8 cellular contexts compared by ENCODE assay signal in the genomic region with DNA sequence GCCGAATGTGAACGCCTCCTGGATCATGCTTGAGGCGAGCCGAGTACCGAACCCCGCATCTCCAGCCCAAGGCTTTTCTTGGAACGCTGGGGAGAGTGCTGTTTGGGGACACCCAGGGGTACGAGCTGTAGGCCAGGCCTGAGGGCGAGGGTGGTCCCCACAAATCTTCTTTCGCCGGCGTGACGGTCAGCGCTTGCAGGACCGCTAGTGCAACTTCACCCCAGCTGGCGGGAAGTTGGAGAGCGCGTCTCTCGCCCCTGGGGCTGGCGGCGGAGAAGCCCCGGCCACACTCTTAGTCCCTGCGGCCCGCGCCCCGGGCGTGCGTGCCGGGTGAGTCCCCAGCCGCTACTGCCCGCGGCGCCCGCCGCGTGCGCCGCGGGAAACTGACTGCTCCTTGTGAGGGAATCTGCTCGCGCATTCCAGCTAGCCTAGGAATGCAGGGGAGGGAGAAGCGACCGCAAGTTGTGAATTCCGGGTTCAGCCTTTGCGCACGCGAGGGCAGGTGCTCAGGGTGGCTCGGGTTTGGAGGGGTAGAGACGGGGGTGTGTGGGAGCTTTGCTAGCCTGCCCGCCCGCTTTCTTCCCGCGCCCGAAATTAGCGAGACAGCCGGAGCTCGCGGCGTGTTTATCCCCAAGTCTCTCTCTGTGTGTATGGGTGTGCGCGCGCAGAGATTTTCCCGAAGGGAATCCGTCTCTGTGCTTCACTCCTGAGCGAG. TPM values are rescaled to one million over a fixed set of nuclear protein-coding genes. Genes with fewer than 3 reads are reported as not detected.
A peak's percentile ranks its signal among the peaks of the same experiment; 100 is the strongest.
DNase-seq lines count a peak whose midpoint lies in the region; ATAC-seq and TF ChIP-seq lines count a peak whose summit lies in the region.

No MANE protein-coding gene starts in this region.

- no peak overlapping the region for H3K27ac Mint-ChIP-seq in Calu3 (ENCODE audit: unreplicated experiment)
- no peak overlapping the region for H3K27ac Mint-ChIP-seq in activated naive CD8-positive, alpha-beta T cell treated with anti-CD3 and anti-CD28 coated beads, Interleukin-2, amount 50 U/mL, for 24 hours

- H3K4me3 ChIP-seq in iPS DF 6.9 (ENCODE audit: low read length) = peak overlapping the region; percentile 60; the same call in 1 of the 2 replicates
- peak overlapping the region; percentile 31 to 53 (median 40) for H3K4me3 ChIP-seq in skin epidermis

- peaks cover 53% of the 10 kb centered on the region for H3K27me3 ChIP-seq in iPS DF 6.9 (ENCODE audit: control insufficient read depth, insufficient read depth, low read length)

- intact Hi-C loops in Calu3 (cut with micrococcal nuclease; ENCODE audit: unreplicated experiment) = no loop called here

- H3K9me3 ChIP-seq in iPS DF 6.9 (ENCODE audit: control insufficient read depth, insufficient read depth, low read length) = no peaks in the 10 kb centered on the region

- peaks cover 36% of the 10 kb centered on the region for H3K36me3 Mint-ChIP-seq in Calu3 (ENCODE audit: insufficient read depth, unreplicated experiment)
- H3K36me3 Mint-ChIP-seq in activated naive CD8-positive, alpha-beta T cell treated with anti-CD3 and anti-CD28 coated beads, Interleukin-2, amount 50 U/mL, for 24 hours (ENCODE audit: low read depth) = no peaks in the 10 kb centered on the region

- WGBS in iPS DF 6.9 (ENCODE audit: insufficient coverage, insufficient read length) = no CpG with 5 or more reads among the region's 65 CpGs

- ATAC-seq in activated naive CD8-positive, alpha-beta T cell treated with anti-CD3 and anti-CD28 coated beads, Interleukin-2, amount 50 U/mL, for 24 hours = no peak
- ATAC-seq in HG02759 (IDR thresholded peaks at IDR 0.05; ENCODE audit: unreplicated experiment) = no peak
- ATAC-seq in HG03039 (IDR thresholded peaks at IDR 0.05; ENCODE audit: unreplicated experiment) = no peak

- CTCF ChIA-PET in Calu3 (lab: Charles Lee) = interaction anchor here (0.6 to 1.0 kb wide), 4 partner anchors 60 to 242 kb away, joined by 3 to 7 read pairs (median 5); no protein-coding TSS in a partner anchor

- DNase-seq in Calu3 (peak; percentile 37), HuH-7.5 (ENCODE audit: low spot score) (peak; percentile 54), iPS DF 6.9 (ENCODE audit: low read depth, low spot score) (no peak), cerebellum (ENCODE audit: low spot score) (no peak)
- DNase-seq in activated naive CD8-positive, alpha-beta T cell treated with anti-CD3 and anti-CD28 coated beads, Interleukin-2, amount 50 U/mL, for 24 hours = no peak

- peaks cover 6% of the 10 kb centered on the region for H3K4me1 ChIP-seq in iPS DF 6.9 (ENCODE audit: control insufficient read depth, insufficient read depth, low read length)

- peaks cover 21% of the 10 kb centered on the region for H3K4me1 Mint-ChIP-seq in Calu3 (ENCODE audit: low read depth, unreplicated experiment)
- H3K4me1 Mint-ChIP-seq in activated naive CD8-positive, alpha-beta T cell treated with anti-CD3 and anti-CD28 coated beads, Interleukin-2, amount 50 U/mL, for 24 hours = peaks cover 34% of the 10 kb centered on the region

- H3K27ac ChIP-seq in iPS DF 6.9 (ENCODE audit: low read length) (no peak overlapping the region), skin epidermis (no peak overlapping the region)

- H3K36me3 ChIP-seq in iPS DF 6.9 (ENCODE audit: control insufficient read depth, insufficient read depth, low read length) = no peaks in the 10 kb centered on the region

- no peak for TF ChIP-seq CTCF in Calu3 (IDR thresholded peaks at IDR 0.05; ENCODE audit: unreplicated experiment)

- no peaks in the 10 kb centered on the region for H3K9me3 Mint-ChIP-seq in Calu3 (ENCODE audit: low read depth, unreplicated experiment)
- no peaks in the 10 kb centered on the region for H3K9me3 Mint-ChIP-seq in activated naive CD8-positive, alpha-beta T cell treated with anti-CD3 and anti-CD28 coated beads, Interleukin-2, amount 50 U/mL, for 24 hours

- no TSS peak for BruUV-seq in Calu3 (replicated peaks; lab: Mats Ljungman, UMichigan)

- H3K4me3 Mint-ChIP-seq in Calu3 (ENCODE audit: low read depth, unreplicated experiment) = peak overlapping the region; percentile 79
- peak overlapping the region; percentile 64 for H3K4me3 Mint-ChIP-seq in activated naive CD8-positive, alpha-beta T cell treated with anti-CD3 and anti-CD28 coated beads, Interleukin-2, amount 50 U/mL, for 24 hours

- H3K27me3 Mint-ChIP-seq in Calu3 (ENCODE audit: unreplicated experiment) = peaks cover 80% of the 10 kb centered on the region
- H3K27me3 Mint-ChIP-seq in activated naive CD8-positive, alpha-beta T cell treated with anti-CD3 and anti-CD28 coated beads, Interleukin-2, amount 50 U/mL, for 24 hours = peaks cover 79% of the 10 kb centered on the region

RNA-seq across cellular contexts. Expression of gene LHX4, which starts 0.9 kb away (rescaled TPM):
- 0.05 and 0.19 TPM in 2 replicates for total RNA-seq in Calu3 (2022)
- total RNA-seq in cerebellum = 0.91 TPM

Comparison
In these comparisons a context has a peak if more than half of its experiments do, and no peak if none do; other contexts are left out.
1. DNase-seq: peak in Calu3 (single experiment) and HuH-7.5 (single experiment); none in activated naive CD8-positive, alpha-beta T cell treated with anti-CD3 and anti-CD28 coated beads, Interleukin-2, amount 50 U/mL, for 24 hours (single experiment), iPS DF 6.9 (single experiment) and cerebellum (single experiment).